Comparison of ENCODE assay signal across 1 cellular context in the genomic region with DNA sequence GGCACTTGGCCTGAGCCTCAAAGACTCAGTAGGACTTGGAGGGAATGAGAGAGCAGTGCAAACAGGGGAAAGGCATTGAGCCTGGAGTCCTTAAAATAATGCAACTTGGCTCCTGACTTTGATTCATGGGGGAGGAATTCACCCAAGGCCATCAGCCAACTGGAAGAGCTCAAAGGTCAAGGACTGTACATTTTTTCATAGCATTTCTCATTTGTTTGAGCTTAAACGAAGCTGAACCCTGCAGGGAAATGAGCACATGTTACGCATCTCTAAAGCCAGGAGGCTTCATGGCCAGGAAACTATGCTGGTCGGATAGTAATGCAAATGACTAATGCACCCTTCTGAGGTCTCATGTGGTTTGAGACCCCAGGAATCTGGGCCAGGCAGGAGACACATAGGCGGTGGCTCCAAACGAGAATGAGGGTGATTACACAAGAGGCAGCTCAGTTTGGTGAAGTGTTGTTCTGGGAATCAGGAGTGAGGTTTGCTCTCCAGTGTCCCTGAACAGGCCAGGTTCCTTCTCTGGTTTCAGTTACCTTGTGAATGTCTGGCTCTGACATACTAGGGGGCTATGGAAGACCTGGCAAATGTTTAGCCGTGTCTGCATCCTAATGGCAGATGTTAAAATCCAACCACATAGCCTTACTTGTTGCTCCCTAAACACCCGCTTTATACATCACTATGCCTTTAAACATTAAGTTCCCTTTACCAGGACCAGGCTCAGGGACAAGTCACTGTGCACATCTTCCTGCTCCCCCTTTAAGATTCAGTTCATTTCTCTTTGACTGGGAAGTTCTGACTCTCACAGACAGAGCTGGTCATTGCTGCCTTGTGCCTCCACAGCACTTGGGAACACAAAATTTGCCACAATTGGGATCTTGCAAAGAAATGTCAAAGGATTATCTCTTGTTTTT.
TF ChIP-seq lines count a peak whose summit lies in the region.

No MANE protein-coding gene starts in this region.

TF ChIP-seq in GM23338, 12 proteins besides CTCF, POLR2A, EP300 and RAD21 (continued from another document):
- TF ChIP-seq, protein P1, sequence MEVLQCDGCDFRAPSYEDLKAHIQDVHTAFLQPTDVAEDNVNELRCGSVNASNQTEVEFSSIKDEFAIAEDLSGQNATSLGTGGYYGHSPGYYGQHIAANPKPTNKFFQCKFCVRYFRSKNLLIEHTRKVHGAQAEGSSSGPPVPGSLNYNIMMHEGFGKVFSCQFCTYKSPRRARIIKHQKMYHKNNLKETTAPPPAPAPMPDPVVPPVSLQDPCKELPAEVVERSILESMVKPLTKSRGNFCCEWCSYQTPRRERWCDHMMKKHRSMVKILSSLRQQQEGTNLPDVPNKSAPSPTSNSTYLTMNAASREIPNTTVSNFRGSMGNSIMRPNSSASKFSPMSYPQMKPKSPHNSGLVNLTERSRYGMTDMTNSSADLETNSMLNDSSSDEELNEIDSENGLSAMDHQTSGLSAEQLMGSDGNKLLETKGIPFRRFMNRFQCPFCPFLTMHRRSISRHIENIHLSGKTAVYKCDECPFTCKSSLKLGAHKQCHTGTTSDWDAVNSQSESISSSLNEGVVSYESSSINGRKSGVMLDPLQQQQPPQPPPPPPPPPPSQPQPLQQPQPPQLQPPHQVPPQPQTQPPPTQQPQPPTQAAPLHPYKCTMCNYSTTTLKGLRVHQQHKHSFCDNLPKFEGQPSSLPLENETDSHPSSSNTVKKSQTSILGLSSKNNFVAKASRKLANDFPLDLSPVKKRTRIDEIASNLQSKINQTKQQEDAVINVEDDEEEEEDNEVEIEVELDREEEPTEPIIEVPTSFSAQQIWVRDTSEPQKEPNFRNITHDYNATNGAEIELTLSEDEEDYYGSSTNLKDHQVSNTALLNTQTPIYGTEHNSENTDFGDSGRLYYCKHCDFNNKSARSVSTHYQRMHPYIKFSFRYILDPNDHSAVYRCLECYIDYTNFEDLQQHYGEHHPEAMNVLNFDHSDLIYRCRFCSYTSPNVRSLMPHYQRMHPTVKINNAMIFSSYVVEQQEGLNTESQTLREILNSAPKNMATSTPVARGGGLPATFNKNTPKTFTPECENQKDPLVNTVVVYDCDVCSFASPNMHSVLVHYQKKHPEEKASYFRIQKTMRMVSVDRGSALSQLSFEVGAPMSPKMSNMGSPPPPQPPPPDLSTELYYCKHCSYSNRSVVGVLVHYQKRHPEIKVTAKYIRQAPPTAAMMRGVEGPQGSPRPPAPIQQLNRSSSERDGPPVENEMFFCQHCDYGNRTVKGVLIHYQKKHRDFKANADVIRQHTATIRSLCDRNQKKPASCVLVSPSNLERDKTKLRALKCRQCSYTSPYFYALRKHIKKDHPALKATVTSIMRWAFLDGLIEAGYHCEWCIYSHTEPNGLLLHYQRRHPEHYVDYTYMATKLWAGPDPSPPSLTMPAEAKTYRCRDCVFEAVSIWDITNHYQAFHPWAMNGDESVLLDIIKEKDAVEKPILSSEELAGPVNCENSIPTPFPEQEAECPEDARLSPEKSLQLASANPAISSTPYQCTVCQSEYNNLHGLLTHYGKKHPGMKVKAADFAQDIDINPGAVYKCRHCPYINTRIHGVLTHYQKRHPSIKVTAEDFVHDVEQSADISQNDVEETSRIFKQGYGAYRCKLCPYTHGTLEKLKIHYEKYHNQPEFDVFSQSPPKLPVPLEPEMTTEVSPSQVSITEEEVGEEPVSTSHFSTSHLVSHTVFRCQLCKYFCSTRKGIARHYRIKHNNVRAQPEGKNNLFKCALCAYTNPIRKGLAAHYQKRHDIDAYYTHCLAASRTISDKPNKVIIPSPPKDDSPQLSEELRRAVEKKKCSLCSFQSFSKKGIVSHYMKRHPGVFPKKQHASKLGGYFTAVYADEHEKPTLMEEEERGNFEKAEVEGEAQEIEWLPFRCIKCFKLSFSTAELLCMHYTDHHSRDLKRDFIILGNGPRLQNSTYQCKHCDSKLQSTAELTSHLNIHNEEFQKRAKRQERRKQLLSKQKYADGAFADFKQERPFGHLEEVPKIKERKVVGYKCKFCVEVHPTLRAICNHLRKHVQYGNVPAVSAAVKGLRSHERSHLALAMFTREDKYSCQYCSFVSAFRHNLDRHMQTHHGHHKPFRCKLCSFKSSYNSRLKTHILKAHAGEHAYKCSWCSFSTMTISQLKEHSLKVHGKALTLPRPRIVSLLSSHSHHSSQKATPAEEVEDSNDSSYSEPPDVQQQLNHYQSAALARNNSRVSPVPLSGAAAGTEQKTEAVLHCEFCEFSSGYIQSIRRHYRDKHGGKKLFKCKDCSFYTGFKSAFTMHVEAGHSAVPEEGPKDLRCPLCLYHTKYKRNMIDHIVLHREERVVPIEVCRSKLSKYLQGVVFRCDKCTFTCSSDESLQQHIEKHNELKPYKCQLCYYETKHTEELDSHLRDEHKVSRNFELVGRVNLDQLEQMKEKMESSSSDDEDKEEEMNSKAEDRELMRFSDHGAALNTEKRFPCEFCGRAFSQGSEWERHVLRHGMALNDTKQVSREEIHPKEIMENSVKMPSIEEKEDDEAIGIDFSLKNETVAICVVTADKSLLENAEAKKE (CRISPR knock-in tag; IDR thresholded peaks at IDR 0.05) = peak; percentile 72
- TF ChIP-seq CREB1 (CRISPR knock-in tag; IDR thresholded peaks at IDR 0.05; ENCODE audit: low read depth) (no peak), EZH2phosphoT487 (IDR thresholded peaks at IDR 0.05; ENCODE audit: unreplicated experiment) (no peak), EZH2 (IDR thresholded peaks at IDR 0.05; ENCODE audit: low read depth, unreplicated experiment) (no peak), NANOG (IDR thresholded peaks at IDR 0.05; ENCODE audit: borderline replicate concordance) (peak; percentile 12; the same call in 1 of the 2 replicates)
